Comparison of ENCODE assay signal across 8 cellular contexts in the genomic region with DNA sequence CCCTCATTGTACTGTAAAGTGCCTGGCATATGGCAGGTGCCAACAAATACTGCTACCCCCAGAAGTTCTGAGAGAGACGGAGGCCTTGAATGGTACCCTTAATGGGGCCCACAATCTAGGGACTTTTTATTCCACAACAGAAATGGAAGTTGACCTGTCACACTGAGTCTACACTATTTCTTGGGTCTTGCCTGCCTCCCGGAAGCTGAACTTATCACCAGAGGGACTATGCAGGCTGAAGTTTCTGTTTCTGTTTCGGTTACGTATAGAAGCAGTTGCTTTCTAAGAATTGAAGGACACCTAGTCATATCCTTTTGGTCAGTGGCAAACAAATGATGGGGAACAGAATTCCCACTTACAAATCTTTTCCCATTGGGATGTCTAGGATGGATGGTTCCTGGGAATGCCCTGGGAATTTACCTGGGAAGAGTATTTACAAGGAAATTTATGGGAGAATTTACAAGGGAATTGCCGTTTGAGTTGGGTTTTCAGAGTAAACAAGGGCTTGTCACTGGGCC.
DNase-seq lines count a peak whose midpoint lies in the region; ATAC-seq and TF ChIP-seq lines count a peak whose summit lies in the region.

No MANE protein-coding gene starts in this region.

- CTCF ChIA-PET in CD4-positive, alpha-beta memory T cell (lab: Charles Lee; ENCODE audit: partially characterized antibody): interaction anchor here (1.1 to 2.1 kb wide), 6 partner anchors 58 to 133 kb away, joined by 3 to 12 read pairs (median 3); partner anchors contain the start of genes HS1BP3 and RHOB
- CTCF ChIA-PET in activated naive CD4-positive, alpha-beta T cell treated with anti-CD3 and anti-CD28 coated beads, Interleukin-2, amount 10 ng/mL, durations not matched to agents 7 days and 5 days (lab: Charles Lee): interaction anchor here (0.6 to 1.0 kb wide), 3 partner anchors 19 to 1998 kb away, joined by 3 read pairs; no protein-coding TSS in a partner anchor

- ATAC-seq in GM19452 (IDR thresholded peaks at IDR 0.05; ENCODE audit: unreplicated experiment) (peak; percentile 76), HG03457 (IDR thresholded peaks at IDR 0.05; ENCODE audit: unreplicated experiment) (peak; percentile 79), GM23338 (no peak), SK-N-SH treated with all-trans-retinoic acid at 6 μM for 48 hours (no peak)
- ATAC-seq in stimulated activated naive CD8-positive, alpha-beta T cell treated with anti-CD3 and anti-CD28 coated beads, Interleukin-15, Interleukin-2, amounts not matched to agents 100 U/mL and 50 U/mL, for 24 hours: peak; percentile 70

- H3K36me3 ChIP-seq in CD4-positive, alpha-beta memory T cell (ENCODE audit: insufficient read depth, low read length): no peaks in the 10 kb centered on the region
- H3K36me3 ChIP-seq in GM23338 (ENCODE audit: insufficient read depth): 0 out of 2 replicates have a peak, but pooled peaks cover 3% of the 10 kb centered on the region

- peak overlapping the region; percentile 85 to 98 (median 95) for H3K27ac Mint-ChIP-seq in CD4-positive, alpha-beta memory T cell
- H3K27ac Mint-ChIP-seq in activated naive CD4-positive, alpha-beta T cell treated with anti-CD3 and anti-CD28 coated beads, Interleukin-2, amount 10 ng/mL, durations not matched to agents 7 days and 5 days: peak overlapping the region; percentile 89
- H3K27ac Mint-ChIP-seq in GM23338 (no peak overlapping the region), osteocyte (ENCODE audit: unreplicated experiment) (no peak overlapping the region)

- POLR2A ChIA-PET in CD4-positive, alpha-beta memory T cell (lab: Charles Lee; ENCODE audit: partially characterized antibody): interaction anchor here (1.3 to 4.0 kb wide), 4 partner anchors 15 to 225 kb away, joined by 3 to 31 read pairs (median 8); partner anchors contain the start of genes HS1BP3 and RHOB

- H3F3A ChIP-seq in GM23338 (replicated peaks; ENCODE audit: low read depth): no peaks in the 10 kb centered on the region

- DNase-seq in CD4-positive, alpha-beta memory T cell: peak; percentile 50 to 67 (median 56)
- DNase-seq in activated naive CD4-positive, alpha-beta T cell treated with anti-CD3 and anti-CD28 coated beads, Interleukin-2, amount 10 ng/mL, durations not matched to agents 7 days and 5 days: peak; percentile 55
- DNase-seq in stimulated activated naive CD8-positive, alpha-beta T cell treated with anti-CD3 and anti-CD28 coated beads, Interleukin-15, Interleukin-2, amounts not matched to agents 100 U/mL and 50 U/mL, for 24 hours: peak; percentile 31
- no peak for DNase-seq in GM23338 (ENCODE audit: low spot score)
- no peak for DNase-seq in osteocyte (ENCODE audit: extremely low spot score, unreplicated experiment)

- no peak overlapping the region for H2AFZ ChIP-seq in GM23338

- H3K4me2 ChIP-seq in GM23338: no peak overlapping the region

- no peaks in the 10 kb centered on the region for H3K27me3 Mint-ChIP-seq in CD4-positive, alpha-beta memory T cell
- peaks cover 3% of the 10 kb centered on the region for H3K27me3 Mint-ChIP-seq in activated naive CD4-positive, alpha-beta T cell treated with anti-CD3 and anti-CD28 coated beads, Interleukin-2, amount 10 ng/mL, durations not matched to agents 7 days and 5 days
- peaks cover 19% of the 10 kb centered on the region for H3K27me3 Mint-ChIP-seq in GM23338 (ENCODE audit: insufficient read depth, low read depth, poor library complexity)
- H3K27me3 Mint-ChIP-seq in osteocyte (ENCODE audit: unreplicated experiment): no peaks in the 10 kb centered on the region

- H3K4me1 ChIP-seq in CD4-positive, alpha-beta memory T cell (ENCODE audit: insufficient read depth, low read length): peaks cover 18% of the 10 kb centered on the region
- H3K4me1 ChIP-seq in GM23338 (ENCODE audit: insufficient read depth): no peaks in the 10 kb centered on the region

- no peaks in the 10 kb centered on the region for H3K27me3 ChIP-seq in CD4-positive, alpha-beta memory T cell (ENCODE audit: insufficient read depth, low read length)
- H3K27me3 ChIP-seq in GM23338 (ENCODE audit: insufficient read depth): no peaks in the 10 kb centered on the region

- peaks cover 0 to 6% (median 2%) of the 10 kb centered on the region in 8 donors for H3K9me3 Mint-ChIP-seq in CD4-positive, alpha-beta memory T cell
- peaks cover 1% of the 10 kb centered on the region for H3K9me3 Mint-ChIP-seq in activated naive CD4-positive, alpha-beta T cell treated with anti-CD3 and anti-CD28 coated beads, Interleukin-2, amount 10 ng/mL, durations not matched to agents 7 days and 5 days
- H3K9me3 Mint-ChIP-seq in GM23338 (peaks cover 4% of the 10 kb centered on the region; the same call in 1 of the 3 replicates), osteocyte (ENCODE audit: unreplicated experiment) (no peaks in the 10 kb centered on the region)

- no peaks in the 10 kb centered on the region for H4K20me1 ChIP-seq in GM23338 (replicated peaks; ENCODE audit: insufficient read depth)

- peaks cover 3 to 5% of the 10 kb centered on the region in 2 donors for H3K36me3 Mint-ChIP-seq in CD4-positive, alpha-beta memory T cell
- H3K36me3 Mint-ChIP-seq in activated naive CD4-positive, alpha-beta T cell treated with anti-CD3 and anti-CD28 coated beads, Interleukin-2, amount 10 ng/mL, durations not matched to agents 7 days and 5 days: peaks cover 9% of the 10 kb centered on the region
- H3K36me3 Mint-ChIP-seq in GM23338 (ENCODE audit: low read depth) (no peaks in the 10 kb centered on the region), osteocyte (ENCODE audit: unreplicated experiment) (no peaks in the 10 kb centered on the region)

- peak overlapping the region; percentile 66 for H3K27ac ChIP-seq in CD4-positive, alpha-beta memory T cell (ENCODE audit: low read depth, low read length)
- H3K27ac ChIP-seq in GM23338 (ENCODE audit: low read depth): no peak overlapping the region

- intact Hi-C loops in CD4-positive, alpha-beta memory T cell (cut with micrococcal nuclease): loop anchor here (1.0 to 5.0 kb wide), 2 partner anchors 75 to 129 kb away; partner anchors contain the start of genes HS1BP3 and RHOB

- TF ChIP-seq CTCF in GM23338 (conservative IDR thresholded peaks at IDR 0.05; ENCODE audit: low read depth in 2 of 2): no peak
- TF ChIP-seq CTCF in osteocyte (IDR thresholded peaks at IDR 0.05): no peak

- H3K4me3 ChIP-seq in CD4-positive, alpha-beta memory T cell (ENCODE audit: low read length in 2 of 2): peak overlapping the region; percentile 60 to 67
- no peak overlapping the region for H3K4me3 ChIP-seq in GM23338

- no peaks in the 10 kb centered on the region for H3K9me3 ChIP-seq in CD4-positive, alpha-beta memory T cell (ENCODE audit: control insufficient read depth in 1 of 2, low read length in 2 of 2)

- peak overlapping the region; percentile 79 to 92 (median 84) for H3K4me3 Mint-ChIP-seq in CD4-positive, alpha-beta memory T cell
- peak overlapping the region; percentile 50 for H3K4me3 Mint-ChIP-seq in activated naive CD4-positive, alpha-beta T cell treated with anti-CD3 and anti-CD28 coated beads, Interleukin-2, amount 10 ng/mL, durations not matched to agents 7 days and 5 days
- no peak overlapping the region for H3K4me3 Mint-ChIP-seq in GM23338
- no peak overlapping the region for H3K4me3 Mint-ChIP-seq in osteocyte (ENCODE audit: unreplicated experiment)

- H3K4me1 Mint-ChIP-seq in CD4-positive, alpha-beta memory T cell: peaks cover 13 to 17% (median 15%) of the 10 kb centered on the region in 4 donors
- peaks cover 36% of the 10 kb centered on the region for H3K4me1 Mint-ChIP-seq in activated naive CD4-positive, alpha-beta T cell treated with anti-CD3 and anti-CD28 coated beads, Interleukin-2, amount 10 ng/mL, durations not matched to agents 7 days and 5 days
- H3K4me1 Mint-ChIP-seq in GM23338 (peaks cover 5% of the 10 kb centered on the region; the same call in 1 of the 3 replicates), osteocyte (ENCODE audit: unreplicated experiment) (peaks cover 47% of the 10 kb centered on the region)

- no peaks in the 10 kb centered on the region for H3K79me2 ChIP-seq in GM23338 (replicated peaks; ENCODE audit: insufficient read depth)

- no peaks in the 10 kb centered on the region; the same call in 1 of the 2 replicates for H3K9me2 ChIP-seq in GM23338 (ENCODE audit: insufficient read depth)

TF ChIP-seq in GM23338, 12 proteins besides CTCF, POLR2A, EP300 and RAD21 (continues in another document):
- TF ChIP-seq ZNF114 (CRISPR knock-in tag; IDR thresholded peaks at IDR 0.05): no peak
- TF ChIP-seq STAT1 (IDR thresholded peaks at IDR 0.05; ENCODE audit: unreplicated experiment): no peak
- TF ChIP-seq EZH2phosphoT487 (IDR thresholded peaks at IDR 0.05; ENCODE audit: unreplicated experiment): no peak
- no peak for TF ChIP-seq POLR2AphosphoS5 (IDR thresholded peaks at IDR 0.05; ENCODE audit: low read depth)

TF ChIP-seq in SK-N-SH treated with all-trans-retinoic acid at 6 μM for 48 hours, 23 proteins besides CTCF, POLR2A, EP300 and RAD21 (continues in another document):
- TF ChIP-seq OSR1 (CRISPR knock-in tag; IDR thresholded peaks at IDR 0.05) (no peak), CSRNP3 (CRISPR knock-in tag; IDR thresholded peaks at IDR 0.05) (no peak)

Comparison
In these comparisons a context has a peak if more than half of its experiments do, and no peak if none do; other contexts are left out.
1. DNase-seq: peak in CD4-positive, alpha-beta memory T cell (5 of 5), activated naive CD4-positive, alpha-beta T cell treated with anti-CD3 and anti-CD28 coated beads, Interleukin-2, amount 10 ng/mL, durations not matched to agents 7 days and 5 days (single experiment) and stimulated activated naive CD8-positive, alpha-beta T cell treated with anti-CD3 and anti-CD28 coated beads, Interleukin-15, Interleukin-2, amounts not matched to agents 100 U/mL and 50 U/mL, for 24 hours (single experiment); none in GM23338 (single experiment) and osteocyte (single experiment).
2. H3K27ac Mint-ChIP-seq: peak in CD4-positive, alpha-beta memory T cell (7 of 7) and activated naive CD4-positive, alpha-beta T cell treated with anti-CD3 and anti-CD28 coated beads, Interleukin-2, amount 10 ng/mL, durations not matched to agents 7 days and 5 days (single experiment); none in GM23338 (single experiment) and osteocyte (single experiment).
3. H3K4me3 Mint-ChIP-seq: peak in CD4-positive, alpha-beta memory T cell (8 of 8) and activated naive CD4-positive, alpha-beta T cell treated with anti-CD3 and anti-CD28 coated beads, Interleukin-2, amount 10 ng/mL, durations not matched to agents 7 days and 5 days (single experiment); none in GM23338 (single experiment) and osteocyte (single experiment).
4. ATAC-seq: peak in GM19452 (single experiment), HG03457 (single experiment) and stimulated activated naive CD8-positive, alpha-beta T cell treated with anti-CD3 and anti-CD28 coated beads, Interleukin-15, Interleukin-2, amounts not matched to agents 100 U/mL and 50 U/mL, for 24 hours (single experiment); none in GM23338 (single experiment) and SK-N-SH treated with all-trans-retinoic acid at 6 μM for 48 hours (single experiment).